2 cellular contexts compared by ENCODE assay signal in genomic region chrY:10648813-10649212, GRCh38.
DNase-seq lines count a peak whose midpoint lies in the region; ATAC-seq and TF ChIP-seq lines count a peak whose summit lies in the region.
"Not testable (repeated sequence)": the region's sequence is repeated elsewhere in the genome, so short reads cannot be mapped to it uniquely, and the experiment has no call there.

No MANE protein-coding gene starts in this region.

- not testable (repeated sequence) for TF ChIP-seq CTCF in gastroesophageal sphincter (IDR thresholded peaks at IDR 0.05); omental fat pad (IDR thresholded peaks at IDR 0.05)

- peak; percentile 70 for ATAC-seq in gastroesophageal sphincter
- ATAC-seq in omental fat pad (ENCODE audit: low FRiP score), result peak; percentile 75

- not testable (repeated sequence) for H3K27me3 ChIP-seq in gastroesophageal sphincter

- DNase-seq in omental fat pad (ENCODE audit: low spot score), result not testable (repeated sequence)

- not testable (repeated sequence) for H3K4me3 ChIP-seq in gastroesophageal sphincter

- TF ChIP-seq EP300 in gastroesophageal sphincter (IDR thresholded peaks at IDR 0.05), result not testable (repeated sequence)

- not testable (repeated sequence) for H3K4me1 ChIP-seq in gastroesophageal sphincter

- no CpG with 5 or more reads among the region's 4 CpGs for WGBS in gastroesophageal sphincter (ENCODE audit: low coverage in 1 of 2), 2 donors

- H3K36me3 ChIP-seq in gastroesophageal sphincter, result not testable (repeated sequence)

- not testable (repeated sequence) for H3K27ac ChIP-seq in gastroesophageal sphincter

- not testable (repeated sequence) for TF ChIP-seq POLR2A in gastroesophageal sphincter (IDR thresholded peaks at IDR 0.05)

- H3K9me3 ChIP-seq in gastroesophageal sphincter, result not testable (repeated sequence)
